ENCODE assay signal across 8 cellular contexts in genomic region chr11:66001941-66002647, GRCh38. TPM values are rescaled to one million over a fixed set of nuclear protein-coding genes. Genes with fewer than 3 reads are reported as not detected.
DNase-seq lines count a peak whose midpoint lies in the region; ATAC-seq and TF ChIP-seq lines count a peak whose summit lies in the region.

BANF1 (plus strand) TSS chr11:66002503; CDS start chr11:66003251, 748 bp downstream.
EIF1AD (minus strand) TSS chr11:66002157; CDS start chr11:66000389, 1,768 bp downstream.

- CTCF ChIA-PET in Calu3 (lab: Charles Lee): interaction anchor here (0.7 to 1.5 kb wide), 7 partner anchors 9 to 142 kb away, joined by 3 to 12 read pairs (median 4); partner anchors contain the start of genes CCDC85B, FIBP and MUS81

- no peak within 1 kb of the TSS for H2AFZ ChIP-seq in OCI-LY1 (ENCODE audit: low read length)

- BruUV-seq in Calu3 (replicated peaks; lab: Mats Ljungman, UMichigan): no TSS peak

- peaks cover 14% of the 10 kb centered on the region for H3K4me1 Mint-ChIP-seq in Calu3 (ENCODE audit: low read depth, unreplicated experiment)
- peaks cover 20% of the 10 kb centered on the region for H3K4me1 Mint-ChIP-seq in endothelial cell (ENCODE audit: unreplicated experiment)
- peaks cover 23% of the 10 kb centered on the region for H3K4me1 Mint-ChIP-seq in mesothelial cell of epicardium

- H3K9me3 Mint-ChIP-seq in Calu3 (ENCODE audit: low read depth, unreplicated experiment): no peaks in the 10 kb centered on the region
- H3K9me3 Mint-ChIP-seq in endothelial cell (ENCODE audit: unreplicated experiment): no peaks in the 10 kb centered on the region
- H3K9me3 Mint-ChIP-seq in mesothelial cell of epicardium: no peaks in the 10 kb centered on the region

- peak within 1 kb of the TSS; percentile 97 for H3K9ac ChIP-seq in OCI-LY1 (ENCODE audit: low read length)

- H4K20me1 ChIP-seq in OCI-LY1 (ENCODE audit: insufficient read depth, low read length): no peaks in the 10 kb centered on the region

- H3K36me3 ChIP-seq in OCI-LY1 (ENCODE audit: insufficient read depth, low read length): peaks cover 59% of the 10 kb centered on the region

- peak within 1 kb of the TSS; percentile 92 for H3K4me3 Mint-ChIP-seq in Calu3 (ENCODE audit: low read depth, unreplicated experiment)
- peak within 1 kb of the TSS; percentile 100 for H3K4me3 Mint-ChIP-seq in endothelial cell (ENCODE audit: unreplicated experiment)
- H3K4me3 Mint-ChIP-seq in mesothelial cell of epicardium: peak within 1 kb of the TSS; percentile 97

- peaks cover 19% of the 10 kb centered on the region for H3K4me1 ChIP-seq in OCI-LY1 (ENCODE audit: insufficient read depth, low read length, severe bottlenecking)

- H3K79me2 ChIP-seq in OCI-LY1 (ENCODE audit: insufficient read depth, low read length): peaks cover 17% of the 10 kb centered on the region

- H3K9me2 ChIP-seq in OCI-LY1 (ENCODE audit: low read depth, low read length): no peaks in the 10 kb centered on the region

- TF ChIP-seq CTCF in Calu3 (IDR thresholded peaks at IDR 0.05; ENCODE audit: unreplicated experiment) (no peak), OCI-LY1 (IDR thresholded peaks at IDR 0.05; ENCODE audit: low read length) (no peak), endothelial cell (IDR thresholded peaks at IDR 0.05; ENCODE audit: unreplicated experiment) (no peak), mesothelial cell of epicardium (IDR thresholded peaks at IDR 0.05; ENCODE audit: unreplicated experiment) (no peak)

- H3K36me3 Mint-ChIP-seq in Calu3 (ENCODE audit: insufficient read depth, unreplicated experiment) (peaks cover 69% of the 10 kb centered on the region), endothelial cell (ENCODE audit: low read depth, unreplicated experiment) (peaks cover 20% of the 10 kb centered on the region), mesothelial cell of epicardium (peaks cover 17% of the 10 kb centered on the region)

- H3F3A ChIP-seq in OCI-LY1 (ENCODE audit: insufficient read depth, low read length): no peaks in the 10 kb centered on the region

- H3K27ac Mint-ChIP-seq in Calu3 (ENCODE audit: unreplicated experiment) (peak within 1 kb of the TSS; percentile 90), endothelial cell (ENCODE audit: unreplicated experiment) (peak within 1 kb of the TSS; percentile 98), mesothelial cell of epicardium (peak within 1 kb of the TSS; percentile 100)

- H3K27me3 Mint-ChIP-seq in Calu3 (ENCODE audit: unreplicated experiment) (no peaks in the 10 kb centered on the region), endothelial cell (ENCODE audit: unreplicated experiment) (peaks cover 14% of the 10 kb centered on the region), mesothelial cell of epicardium (ENCODE audit: low read depth) (no peaks in the 10 kb centered on the region)

- peak within 1 kb of the TSS; percentile 95 for H3K27ac ChIP-seq in OCI-LY1 (ENCODE audit: low read depth, low read length, poor library complexity, severe bottlenecking)

- peak; percentile 63 for ATAC-seq in GM21526 (IDR thresholded peaks at IDR 0.05; ENCODE audit: low FRiP score, unreplicated experiment)

- peak within 1 kb of the TSS; percentile 96 for H3K4me2 ChIP-seq in OCI-LY1 (ENCODE audit: low read length)

- no peaks in the 10 kb centered on the region for H3K9me3 ChIP-seq in OCI-LY1 (ENCODE audit: low read length)

- peak; percentile 93 for DNase-seq in Calu3
- peak; percentile 77 for DNase-seq in HuH-7 (ENCODE audit: low spot score)
- peak; percentile 89 for DNase-seq in activated CD8-positive, alpha-beta memory T cell treated with anti-CD3 and anti-CD28 coated beads, Interleukin-2, amount 50 U/mL, for 24 hours (ENCODE audit: extremely low read depth)
- peak; percentile 85 for DNase-seq in endothelial cell (ENCODE audit: low spot score)
- DNase-seq in mesothelial cell of epicardium (ENCODE audit: low spot score in 2 of 2, unreplicated experiment in 2 of 2): peak; percentile 72 to 90
- DNase-seq in stimulated activated CD8-positive, alpha-beta memory T cell treated with anti-CD3 and anti-CD28 coated beads, Interleukin-15, amount 100 ng/mL, for 4 hours (ENCODE audit: low read depth in 2 of 2): peak; percentile 83 to 87

- no peaks in the 10 kb centered on the region for H3K27me3 ChIP-seq in OCI-LY1 (ENCODE audit: insufficient read depth, low read length)

- peak within 1 kb of the TSS; percentile 97 for H3K4me3 ChIP-seq in OCI-LY1 (ENCODE audit: low read depth, low read length, poor library complexity, severe bottlenecking)

- intact Hi-C loops in Calu3 (cut with micrococcal nuclease; ENCODE audit: unreplicated experiment): loop anchor here (1.0 kb wide), 1 partner anchor 9 kb away; no protein-coding TSS in a partner anchor

RNA-seq across cellular contexts. Expression of gene BANF1, which starts in this region (rescaled TPM):
- total RNA-seq in Calu3 (2022) (248 and 266 TPM in 2 replicates), endothelial cell (ENCODE audit: unreplicated experiment) (163 TPM), mesothelial cell of epicardium (170 to 195 TPM (median 176 TPM) in 3 replicates)

RNA-seq across cellular contexts. Expression of gene EIF1AD, which starts in this region (rescaled TPM):
- total RNA-seq in Calu3 (2022): 55.1 and 61.1 TPM in 2 replicates
- 34.9 TPM for total RNA-seq in endothelial cell (ENCODE audit: unreplicated experiment)
- 34.0 to 37.0 TPM (median 34.2 TPM) in 3 replicates for total RNA-seq in mesothelial cell of epicardium

Comparison
In these comparisons a context has a peak if more than half of its experiments do, and no peak if none do; other contexts are left out.
1. Peak in every context shown above with its lines: DNase-seq, ATAC-seq, H3K4me3 ChIP-seq and H3K27ac ChIP-seq.